Comparison of ENCODE assay signal across 8 cellular contexts in the genomic region with DNA sequence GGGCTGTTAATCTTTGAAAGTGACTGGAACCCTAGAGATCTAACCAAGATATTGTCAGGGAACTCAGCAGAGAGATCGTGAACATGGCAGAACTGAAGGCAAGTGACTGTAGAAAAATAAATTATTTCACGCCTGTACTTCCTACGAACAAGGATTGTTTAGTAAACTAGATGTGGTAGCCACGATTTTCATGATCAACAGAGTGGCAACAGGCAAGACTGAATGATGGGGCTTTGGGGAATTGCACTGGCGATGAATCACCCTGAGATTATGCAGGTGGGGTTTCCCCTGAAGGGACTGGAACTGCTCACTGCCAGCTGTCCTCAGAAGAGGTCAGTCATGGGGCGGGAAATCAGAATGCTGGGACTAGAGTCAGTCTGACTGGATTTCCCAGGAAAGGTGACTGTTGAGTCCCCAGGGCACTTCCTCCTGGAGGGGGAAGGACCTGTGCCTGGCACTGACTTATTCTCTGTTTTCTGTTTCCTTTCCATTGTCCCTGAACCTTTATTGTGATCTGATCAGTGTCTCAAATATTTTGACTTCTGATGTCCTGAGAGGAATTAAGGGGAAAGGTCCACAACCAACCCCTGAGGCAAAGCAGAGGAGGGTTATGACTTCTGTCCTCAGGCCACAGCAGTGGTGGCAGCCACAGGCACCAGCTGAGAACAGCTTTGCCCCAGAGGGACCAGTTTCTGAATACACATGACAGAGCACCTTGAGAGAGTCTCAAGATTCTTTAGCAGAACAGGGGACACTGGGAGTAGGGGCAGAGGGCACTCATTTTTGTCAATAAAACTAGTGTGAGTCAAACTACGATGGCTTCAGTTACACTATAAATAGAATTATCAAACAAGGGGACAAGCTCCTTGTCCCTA.
DNase-seq lines count a peak whose midpoint lies in the region; ATAC-seq and TF ChIP-seq lines count a peak whose summit lies in the region.

No MANE protein-coding gene starts in this region.

- peak; percentile 57 for ATAC-seq in GM19025 (IDR thresholded peaks at IDR 0.05; ENCODE audit: low read depth, unreplicated experiment)
- ATAC-seq in HG03103 (IDR thresholded peaks at IDR 0.05; ENCODE audit: low read depth, unreplicated experiment), result peak; percentile 51

- H3K4me3 ChIP-seq in foreskin fibroblast (ENCODE audit: low read depth in 1 of 2, low read length in 2 of 2), result no peak overlapping the region

- DNase-seq in AG08396 (ENCODE audit: low spot score) (peak; percentile 7), foreskin fibroblast (peak; percentile 16 to 28), NCI-H510A treated with DMSO at 0.1 percent for 48 hours (lab: John Stamatoyannopoulos, UW) (no peak), epidermal melanocyte (ENCODE audit: insufficient read length, low spot score) (no peak)
- DNase-seq in activated CD4-positive, CD25-positive, alpha-beta regulatory T cell treated with anti-CD3 and anti-CD28 coated beads, Interleukin-2, amount 50 U/mL, for 16 hours (ENCODE audit: low read depth, low spot score), result peak; percentile 22
- peak; percentile 89 for DNase-seq in stimulated activated CD4-positive, alpha-beta T cell treated with anti-CD3 and anti-CD28 coated beads, Interleukin-1b, Interleukin-23, amount 100 ng/mL, for 48 hours

- TF ChIP-seq CTCF in foreskin fibroblast (IDR thresholded peaks at IDR 0.05; ENCODE audit: low read depth, low read length), result no peak

Comparison
In these comparisons a context has a peak if more than half of its experiments do, and no peak if none do; other contexts are left out.
1. DNase-seq: peak in AG08396 (single experiment), activated CD4-positive, CD25-positive, alpha-beta regulatory T cell treated with anti-CD3 and anti-CD28 coated beads, Interleukin-2, amount 50 U/mL, for 16 hours (single experiment), foreskin fibroblast (2 of 2) and stimulated activated CD4-positive, alpha-beta T cell treated with anti-CD3 and anti-CD28 coated beads, Interleukin-1b, Interleukin-23, amount 100 ng/mL, for 48 hours (single experiment); none in NCI-H510A treated with DMSO at 0.1 percent for 48 hours (single experiment) and epidermal melanocyte (single experiment).